In genomic region chr4:57190651-57191481, GRCh38 we compare ENCODE assay signal across 8 cellular contexts.
A peak's percentile ranks its signal among the peaks of the same experiment; 100 is the strongest.
DNase-seq lines count a peak whose midpoint lies in the region; ATAC-seq, FAIRE-seq and TF ChIP-seq lines count a peak whose summit lies in the region.

No MANE protein-coding gene starts in this region.

- TF ChIP-seq RAD21 in neural cell (conservative IDR thresholded peaks at IDR 0.05) = no peak

- DNase-seq in NAMALWA (ENCODE audit: low spot score) (peak; percentile 51), bronchial epithelial cell (ENCODE audit: low read depth) (peak; percentile 23), NCI-H2107 treated with DMSO at 0.1 percent for 48 hours (lab: John Stamatoyannopoulos, UW; ENCODE audit: unreplicated experiment) (no peak), H4 (ENCODE audit: low spot score) (no peak)
- DNase-seq in activated T-helper 2 cell treated with anti-CD3 and anti-CD28 coated beads, Interferon-gamma antibody, Interleukin-2, Interleukin-4, amounts not matched to agents 10 μg/mL and 5 μg/mL and 100 μg/mL, durations not matched to agents 14 hours and 24 hours and 36 hours (ENCODE audit: low spot score) = no peak

- intact Hi-C loops in activated T-helper 2 cell treated with anti-CD3 and anti-CD28 coated beads, Interferon-gamma antibody, Interleukin-2, Interleukin-4, amounts not matched to agents 10 μg/mL and 5 μg/mL and 100 μg/mL, durations not matched to agents 14 hours and 24 hours and 36 hours (cut with micrococcal nuclease) = no loop called here

- H3K36me3 ChIP-seq in bronchial epithelial cell (ENCODE audit: control insufficient read depth, insufficient read depth, low read length) (no peaks in the 10 kb centered on the region), neural cell (ENCODE audit: insufficient read depth, low read length) (no peaks in the 10 kb centered on the region)

- no peak overlapping the region for H3K4me2 ChIP-seq in neural cell (ENCODE audit: low read length)

- no peaks in the 10 kb centered on the region for H3K4me1 Mint-ChIP-seq in activated T-helper 2 cell treated with anti-CD3 and anti-CD28 coated beads, Interferon-gamma antibody, Interleukin-2, Interleukin-4, amounts not matched to agents 10 μg/mL and 5 μg/mL and 100 μg/mL, durations not matched to agents 14 hours and 24 hours and 36 hours (ENCODE audit: low read depth)

- no peaks in the 10 kb centered on the region for H3K9me2 ChIP-seq in neural cell (ENCODE audit: insufficient read depth, low read length)

- no peaks in the 10 kb centered on the region for H3F3A ChIP-seq in neural cell (ENCODE audit: insufficient read depth, low read length, poor library complexity, severe bottlenecking)

- TF ChIP-seq CTCF in bronchial epithelial cell (IDR thresholded peaks at IDR 0.05; ENCODE audit: insufficient read depth, low read length, severe bottlenecking) = peak; percentile 79
- peak; percentile 40 for TF ChIP-seq CTCF in neural cell (IDR thresholded peaks at IDR 0.05; ENCODE audit: poor library complexity, severe bottlenecking)

- H3K27ac Mint-ChIP-seq in activated T-helper 2 cell treated with anti-CD3 and anti-CD28 coated beads, Interferon-gamma antibody, Interleukin-2, Interleukin-4, amounts not matched to agents 10 μg/mL and 5 μg/mL and 100 μg/mL, durations not matched to agents 14 hours and 24 hours and 36 hours = no peak overlapping the region

- no peak for TF ChIP-seq EP300 in neural cell (conservative IDR thresholded peaks at IDR 0.05; ENCODE audit: poor library complexity, severe bottlenecking)

- H3K36me3 Mint-ChIP-seq in activated T-helper 2 cell treated with anti-CD3 and anti-CD28 coated beads, Interferon-gamma antibody, Interleukin-2, Interleukin-4, amounts not matched to agents 10 μg/mL and 5 μg/mL and 100 μg/mL, durations not matched to agents 14 hours and 24 hours and 36 hours (ENCODE audit: low read depth) = no peaks in the 10 kb centered on the region

- H2AFZ ChIP-seq in neural cell (ENCODE audit: low read depth, low read length) = no peak overlapping the region

- no peaks in the 10 kb centered on the region for H3K27me3 ChIP-seq in bronchial epithelial cell (ENCODE audit: control insufficient read depth, insufficient read depth, low read length)
- H3K27me3 ChIP-seq in neural cell (ENCODE audit: insufficient read depth, low read depth, low read length) = no peaks in the 10 kb centered on the region

- H3K4me3 Mint-ChIP-seq in activated T-helper 2 cell treated with anti-CD3 and anti-CD28 coated beads, Interferon-gamma antibody, Interleukin-2, Interleukin-4, amounts not matched to agents 10 μg/mL and 5 μg/mL and 100 μg/mL, durations not matched to agents 14 hours and 24 hours and 36 hours (ENCODE audit: low read depth) = no peak overlapping the region

- H3K27ac ChIP-seq in neural cell (ENCODE audit: low read length) = no peak overlapping the region

- H3K79me2 ChIP-seq in neural cell (replicated peaks; ENCODE audit: insufficient read depth, low read length) = no peaks in the 10 kb centered on the region

- no peaks in the 10 kb centered on the region for H3K9me3 Mint-ChIP-seq in activated T-helper 2 cell treated with anti-CD3 and anti-CD28 coated beads, Interferon-gamma antibody, Interleukin-2, Interleukin-4, amounts not matched to agents 10 μg/mL and 5 μg/mL and 100 μg/mL, durations not matched to agents 14 hours and 24 hours and 36 hours

- peak; percentile 71 for FAIRE-seq in G401.6 (lab: Jason Lieb, UNC)
- no peak for FAIRE-seq in bronchial epithelial cell (lab: Jason Lieb, UNC)

- H4K20me1 ChIP-seq in neural cell (ENCODE audit: insufficient read depth) = no peaks in the 10 kb centered on the region

- no peak overlapping the region for H3K9ac ChIP-seq in neural cell (ENCODE audit: low read length)

- ATAC-seq in GM21619 (IDR thresholded peaks at IDR 0.05; ENCODE audit: unreplicated experiment) = peak; percentile 64

- H3K27me3 Mint-ChIP-seq in activated T-helper 2 cell treated with anti-CD3 and anti-CD28 coated beads, Interferon-gamma antibody, Interleukin-2, Interleukin-4, amounts not matched to agents 10 μg/mL and 5 μg/mL and 100 μg/mL, durations not matched to agents 14 hours and 24 hours and 36 hours (ENCODE audit: low read depth) = peaks cover 10% of the 10 kb centered on the region

- H3K9me3 ChIP-seq in neural cell (ENCODE audit: low read length) = no peaks in the 10 kb centered on the region

- H3K4me3 ChIP-seq in bronchial epithelial cell (ENCODE audit: low read depth, low read length) (no peak overlapping the region), neural cell (ENCODE audit: low read length) (no peak overlapping the region)

TF ChIP-seq in neural cell, 6 proteins besides CTCF, POLR2A, EP300 and RAD21:
- TF ChIP-seq MXI1 (conservative IDR thresholded peaks at IDR 0.05; ENCODE audit: poor library complexity, severe bottlenecking) (no peak), SMC3 (conservative IDR thresholded peaks at IDR 0.05; ENCODE audit: poor library complexity) (no peak), TAF1 (IDR thresholded peaks at IDR 0.05; ENCODE audit: low read depth) (no peak), EZH2 (IDR thresholded peaks at IDR 0.05; ENCODE audit: borderline replicate concordance, insufficient read depth, low read length, poor library complexity, severe bottlenecking) (no peak), POLR2AphosphoS5 (IDR thresholded peaks at IDR 0.05) (no peak)
- TF ChIP-seq, protein P1, sequence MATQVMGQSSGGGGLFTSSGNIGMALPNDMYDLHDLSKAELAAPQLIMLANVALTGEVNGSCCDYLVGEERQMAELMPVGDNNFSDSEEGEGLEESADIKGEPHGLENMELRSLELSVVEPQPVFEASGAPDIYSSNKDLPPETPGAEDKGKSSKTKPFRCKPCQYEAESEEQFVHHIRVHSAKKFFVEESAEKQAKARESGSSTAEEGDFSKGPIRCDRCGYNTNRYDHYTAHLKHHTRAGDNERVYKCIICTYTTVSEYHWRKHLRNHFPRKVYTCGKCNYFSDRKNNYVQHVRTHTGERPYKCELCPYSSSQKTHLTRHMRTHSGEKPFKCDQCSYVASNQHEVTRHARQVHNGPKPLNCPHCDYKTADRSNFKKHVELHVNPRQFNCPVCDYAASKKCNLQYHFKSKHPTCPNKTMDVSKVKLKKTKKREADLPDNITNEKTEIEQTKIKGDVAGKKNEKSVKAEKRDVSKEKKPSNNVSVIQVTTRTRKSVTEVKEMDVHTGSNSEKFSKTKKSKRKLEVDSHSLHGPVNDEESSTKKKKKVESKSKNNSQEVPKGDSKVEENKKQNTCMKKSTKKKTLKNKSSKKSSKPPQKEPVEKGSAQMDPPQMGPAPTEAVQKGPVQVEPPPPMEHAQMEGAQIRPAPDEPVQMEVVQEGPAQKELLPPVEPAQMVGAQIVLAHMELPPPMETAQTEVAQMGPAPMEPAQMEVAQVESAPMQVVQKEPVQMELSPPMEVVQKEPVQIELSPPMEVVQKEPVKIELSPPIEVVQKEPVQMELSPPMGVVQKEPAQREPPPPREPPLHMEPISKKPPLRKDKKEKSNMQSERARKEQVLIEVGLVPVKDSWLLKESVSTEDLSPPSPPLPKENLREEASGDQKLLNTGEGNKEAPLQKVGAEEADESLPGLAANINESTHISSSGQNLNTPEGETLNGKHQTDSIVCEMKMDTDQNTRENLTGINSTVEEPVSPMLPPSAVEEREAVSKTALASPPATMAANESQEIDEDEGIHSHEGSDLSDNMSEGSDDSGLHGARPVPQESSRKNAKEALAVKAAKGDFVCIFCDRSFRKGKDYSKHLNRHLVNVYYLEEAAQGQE (IDR thresholded peaks at IDR 0.05; ENCODE audit: borderline replicate concordance) = no peak

Comparison
In these comparisons a context has a peak if more than half of its experiments do, and no peak if none do; other contexts are left out.
1. DNase-seq: peak in NAMALWA (single experiment) and bronchial epithelial cell (single experiment); none in NCI-H2107 treated with DMSO at 0.1 percent for 48 hours (single experiment), activated T-helper 2 cell treated with anti-CD3 and anti-CD28 coated beads, Interferon-gamma antibody, Interleukin-2, Interleukin-4, amounts not matched to agents 10 μg/mL and 5 μg/mL and 100 μg/mL, durations not matched to agents 14 hours and 24 hours and 36 hours (single experiment) and H4 (single experiment).